In genomic region chr15:84979651-84980050, GRCh38 we compare ENCODE assay signal across 8 cellular contexts. TPM values are rescaled to one million over a fixed set of nuclear protein-coding genes. Genes with fewer than 3 reads are reported as not detected.
DNase-seq lines count a peak whose midpoint lies in the region; ATAC-seq and TF ChIP-seq lines count a peak whose summit lies in the region.

No MANE protein-coding gene starts in this region.

- TF ChIP-seq POLR2A in sigmoid colon (IDR thresholded peaks at IDR 0.05), result no peak
- no peak for TF ChIP-seq POLR2A in gastroesophageal sphincter (IDR thresholded peaks at IDR 0.05)

- H3K4me3 ChIP-seq in right atrium auricular region, result peak overlapping the region; percentile 80 to 85
- H3K4me3 ChIP-seq in sigmoid colon, result peak overlapping the region in 2 of 4 donors; percentile 77 to 92
- peak overlapping the region in 1 of 2 donors; percentile 97 for H3K4me3 ChIP-seq in gastroesophageal sphincter

- H3K27ac ChIP-seq in right atrium auricular region (peak overlapping the region in 1 of 2 donors; percentile 99), sigmoid colon (peak overlapping the region in 3 of 4 donors; percentile 93 to 98 (median 96)), gastroesophageal sphincter (peak overlapping the region in 2 of 4 donors; percentile 94 to 95)

- intact Hi-C loops in activated CD8-positive, alpha-beta T cell treated with anti-CD3 and anti-CD28 coated beads for 36 hours (cut with micrococcal nuclease), result no loop called here
- intact Hi-C loops in sigmoid colon (cut with DNase I), result loop anchor here (2.0 kb wide), 1 partner anchor 31 kb away; no protein-coding TSS in a partner anchor

- H3K36me3 ChIP-seq in right atrium auricular region (no peaks in the 10 kb centered on the region), sigmoid colon (no peaks in the 10 kb centered on the region), gastroesophageal sphincter (no peaks in the 10 kb centered on the region)

- ATAC-seq in activated CD8-positive, alpha-beta T cell treated with anti-CD3 and anti-CD28 coated beads for 36 hours, result no peak
- no peak for ATAC-seq in HG02623 (IDR thresholded peaks at IDR 0.05; ENCODE audit: unreplicated experiment)
- ATAC-seq in gastroesophageal sphincter, result no peak

- no peaks in the 10 kb centered on the region for H3K9me3 Mint-ChIP-seq in activated CD8-positive, alpha-beta T cell treated with anti-CD3 and anti-CD28 coated beads for 36 hours

- peaks cover 4% of the 10 kb centered on the region for H3K36me3 Mint-ChIP-seq in activated CD8-positive, alpha-beta T cell treated with anti-CD3 and anti-CD28 coated beads for 36 hours (ENCODE audit: low read depth)

- H3K4me1 ChIP-seq in right atrium auricular region (peaks cover 7 to 37% of the 10 kb centered on the region in 2 donors), sigmoid colon (peaks cover 8 to 33% (median 21%) of the 10 kb centered on the region in 4 donors), gastroesophageal sphincter (peaks cover 0 to 34% (median 4%) of the 10 kb centered on the region in 3 donors)

- no peak overlapping the region for H3K27ac Mint-ChIP-seq in activated CD8-positive, alpha-beta T cell treated with anti-CD3 and anti-CD28 coated beads for 36 hours

- no peaks in the 10 kb centered on the region for H3K27me3 Mint-ChIP-seq in activated CD8-positive, alpha-beta T cell treated with anti-CD3 and anti-CD28 coated beads for 36 hours

- no peak for TF ChIP-seq EP300 in sigmoid colon (IDR thresholded peaks at IDR 0.05)
- TF ChIP-seq EP300 in gastroesophageal sphincter (IDR thresholded peaks at IDR 0.05), result no peak

- H3K27me3 ChIP-seq in right atrium auricular region (no peaks in the 10 kb centered on the region), sigmoid colon (no peaks in the 10 kb centered on the region), gastroesophageal sphincter (no peaks in the 10 kb centered on the region)

- POLR2A ChIA-PET in activated CD8-positive, alpha-beta T cell treated with anti-CD3 and anti-CD28 coated beads for 36 hours (lab: Charles Lee), result interaction anchor here (0.8 to 1.8 kb wide), 3 partner anchors 9 to 24 kb away, joined by 3 to 5 read pairs (median 3); no protein-coding TSS in a partner anchor

- 16 to 37% methylated on average over 16 of the region's 16 CpGs for WGBS in sigmoid colon, 2 donors
- 30% methylated on average over 6 of the region's 16 CpGs; no CpG with 5 or more reads in 1 of the 2 donors for WGBS in gastroesophageal sphincter (ENCODE audit: low coverage in 1 of 2), 2 donors

- peaks cover 32% of the 10 kb centered on the region for H3K4me1 Mint-ChIP-seq in activated CD8-positive, alpha-beta T cell treated with anti-CD3 and anti-CD28 coated beads for 36 hours (ENCODE audit: low read depth)

- DNase-seq in HT-29 (ENCODE audit: low spot score), result peak; percentile 46
- no peak for DNase-seq in activated CD8-positive, alpha-beta T cell treated with anti-CD3 and anti-CD28 coated beads for 36 hours
- DNase-seq in right atrium auricular region (ENCODE audit: low spot score), result no peak
- no peak for DNase-seq in sigmoid colon
- no peak for DNase-seq in NCI-H524 treated with DMSO at 0.1 percent for 48 hours (lab: John Stamatoyannopoulos, UW)
- no peak for DNase-seq in NCI-H1417 (lab: John Stamatoyannopoulos, UW)

- H3K4me3 Mint-ChIP-seq in activated CD8-positive, alpha-beta T cell treated with anti-CD3 and anti-CD28 coated beads for 36 hours, result peak overlapping the region; percentile 86

- CTCF ChIA-PET in activated CD8-positive, alpha-beta T cell treated with anti-CD3 and anti-CD28 coated beads for 36 hours (lab: Charles Lee), result no interaction called here

- H3K9me3 ChIP-seq in right atrium auricular region, result no peaks in the 10 kb centered on the region
- no peaks in the 10 kb centered on the region for H3K9me3 ChIP-seq in sigmoid colon
- no peaks in the 10 kb centered on the region for H3K9me3 ChIP-seq in gastroesophageal sphincter

- no peak for TF ChIP-seq CTCF in activated CD8-positive, alpha-beta T cell treated with anti-CD3 and anti-CD28 coated beads for 36 hours (IDR thresholded peaks at IDR 0.05)
- TF ChIP-seq CTCF in right atrium auricular region (IDR thresholded peaks at IDR 0.05), result no peak
- TF ChIP-seq CTCF in sigmoid colon (IDR thresholded peaks at IDR 0.05), result no peak
- TF ChIP-seq CTCF in gastroesophageal sphincter (IDR thresholded peaks at IDR 0.05), result no peak

RNA-seq across cellular contexts. Expression of gene PDE8A, which starts 2.0 kb away (rescaled TPM):
- total RNA-seq in HT-29 (2014; rRNA removed; shearing (Covaris generic)), result 29.9 and 30.4 TPM in 2 replicates
- 10 to 100 TPM; 23.2 to 24.4 TPM for total RNA-seq in activated CD8-positive, alpha-beta T cell treated with anti-CD3 and anti-CD28 coated beads for 36 hours
- total RNA-seq in right atrium auricular region, result 10 to 100 TPM; 19.2 to 23.2 TPM
- total RNA-seq in sigmoid colon, result 10 to 100 TPM; 27.8 to 43.2 (median 36.3) TPM
- 10 to 100 TPM; 39.0 to 45.5 (median 39.8) TPM for polyA plus RNA-seq in sigmoid colon
- 10 to 100 TPM; 34.6 to 73.2 (median 56.2) TPM for total RNA-seq in gastroesophageal sphincter
